In genomic region chr15:77656294-77656693, GRCh38 we compare ENCODE assay signal across 1 cellular context.
TF ChIP-seq lines count a peak whose summit lies in the region.

No MANE protein-coding gene starts in this region.

TF ChIP-seq in GM12878, 131 proteins besides CTCF, POLR2A, EP300 and RAD21 (continued from another document):
- TF ChIP-seq, protein P1, sequence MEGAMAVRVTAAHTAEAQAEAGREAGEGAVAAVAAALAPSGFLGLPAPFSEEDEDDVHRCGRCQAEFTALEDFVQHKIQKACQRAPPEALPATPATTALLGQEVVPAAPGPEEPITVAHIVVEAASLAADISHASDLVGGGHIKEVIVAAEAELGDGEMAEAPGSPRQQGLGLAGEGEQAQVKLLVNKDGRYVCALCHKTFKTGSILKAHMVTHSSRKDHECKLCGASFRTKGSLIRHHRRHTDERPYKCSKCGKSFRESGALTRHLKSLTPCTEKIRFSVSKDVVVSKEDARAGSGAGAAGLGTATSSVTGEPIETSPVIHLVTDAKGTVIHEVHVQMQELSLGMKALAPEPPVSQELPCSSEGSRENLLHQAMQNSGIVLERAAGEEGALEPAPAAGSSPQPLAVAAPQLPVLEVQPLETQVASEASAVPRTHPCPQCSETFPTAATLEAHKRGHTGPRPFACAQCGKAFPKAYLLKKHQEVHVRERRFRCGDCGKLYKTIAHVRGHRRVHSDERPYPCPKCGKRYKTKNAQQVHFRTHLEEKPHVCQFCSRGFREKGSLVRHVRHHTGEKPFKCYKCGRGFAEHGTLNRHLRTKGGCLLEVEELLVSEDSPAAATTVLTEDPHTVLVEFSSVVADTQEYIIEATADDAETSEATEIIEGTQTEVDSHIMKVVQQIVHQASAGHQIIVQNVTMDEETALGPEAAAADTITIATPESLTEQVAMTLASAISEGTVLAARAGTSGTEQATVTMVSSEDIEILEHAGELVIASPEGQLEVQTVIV (IDR thresholded peaks at IDR 0.05; ENCODE audit: borderline replicate concordance, partially characterized antibody) = no peak
